9 cellular contexts compared by ENCODE assay signal in genomic region chr14:75653563-75653962, GRCh38. TPM values are rescaled to one million over a fixed set of nuclear protein-coding genes. Genes with fewer than 3 reads are reported as not detected.
DNase-seq lines count a peak whose midpoint lies in the region; ATAC-seq and TF ChIP-seq lines count a peak whose summit lies in the region.
"Had no signal": no experiment of that assay in that cellular context is flagged by ENCODE, and none has a peak within 500 bp of the region (broad histone marks: within the 10 kb centered on the region; RNA-seq: fewer than 3 reads in every experiment).

No MANE protein-coding gene starts in this region.

- TF ChIP-seq POLR2A in gastrocnemius medialis (IDR thresholded peaks at IDR 0.05) (no peak), upper lobe of left lung (IDR thresholded peaks at IDR 0.05) (no peak)

- H3K4me1 Mint-ChIP-seq in activated T-cell treated with anti-CD3 and anti-CD28 coated beads, Interleukin-2, amount 50 U/mL, for 72 hours (ENCODE audit: low read depth), result peaks cover 13% of the 10 kb centered on the region
- H3K4me1 Mint-ChIP-seq in activated T-cell treated with anti-CD3 and anti-CD28 coated beads, Interleukin-2, amount 50 U/mL, for 4 hours (ENCODE audit: low read depth), result peaks cover 3% of the 10 kb centered on the region
- H3K4me1 Mint-ChIP-seq in activated T-helper 17 cell treated with anti-CD3 and anti-CD28 coated beads, Interleukin-2, amount 50 U/mL, for 72 hours, result no peaks in the 10 kb centered on the region
- H3K4me1 Mint-ChIP-seq in dendritic cell treated with granulocyte-macrophage colony-stimulating factor and Interleukin-4, amounts not matched to agents 40 ng/mL and 50 ng/mL, for 4 days (ENCODE audit: low read depth), result peaks cover 19% of the 10 kb centered on the region

- DNase-seq in activated T-cell treated with anti-CD3 and anti-CD28 coated beads, Interleukin-2, amount 50 U/mL, for 72 hours, result no peak
- no peak for DNase-seq in activated T-cell treated with anti-CD3 and anti-CD28 coated beads, Interleukin-2, amount 50 U/mL, for 4 hours
- DNase-seq in gastrocnemius medialis, result no peak
- DNase-seq in upper lobe of left lung, result no peak

- H3K36me3 ChIP-seq in gastrocnemius medialis, result peaks cover 0 to 27% of the 10 kb centered on the region in 2 donors
- H3K36me3 ChIP-seq in upper lobe of left lung, result peaks cover 20 to 71% (median 55%) of the 10 kb centered on the region in 4 donors

- ATAC-seq in activated T-cell treated with anti-CD3 and anti-CD28 coated beads, Interleukin-2, amount 50 U/mL, for 72 hours (replicated peaks in 1 of 2), result peak in 1 of 2 donors; percentile 51
- no peak for ATAC-seq in activated T-cell treated with anti-CD3 and anti-CD28 coated beads, Interleukin-2, amount 50 U/mL, for 4 hours
- ATAC-seq in activated T-helper 17 cell treated with anti-CD3 and anti-CD28 coated beads, Interleukin-2, amount 50 U/mL, for 72 hours (replicated peaks), result peak; percentile 43
- no peak for ATAC-seq in gastrocnemius medialis
- ATAC-seq in GM19023 (IDR thresholded peaks at IDR 0.05; ENCODE audit: unreplicated experiment), result no peak
- no peak for ATAC-seq in upper lobe of left lung (ENCODE audit: low FRiP score in 2 of 2)

- no peaks in the 10 kb centered on the region for H3K9me3 Mint-ChIP-seq in activated T-cell treated with anti-CD3 and anti-CD28 coated beads, Interleukin-2, amount 50 U/mL, for 72 hours
- no peaks in the 10 kb centered on the region for H3K9me3 Mint-ChIP-seq in activated T-cell treated with anti-CD3 and anti-CD28 coated beads, Interleukin-2, amount 50 U/mL, for 4 hours
- no peaks in the 10 kb centered on the region for H3K9me3 Mint-ChIP-seq in activated T-helper 17 cell treated with anti-CD3 and anti-CD28 coated beads, Interleukin-2, amount 50 U/mL, for 72 hours
- H3K9me3 Mint-ChIP-seq in dendritic cell treated with granulocyte-macrophage colony-stimulating factor and Interleukin-4, amounts not matched to agents 40 ng/mL and 50 ng/mL, for 4 days, result no peaks in the 10 kb centered on the region
- H3K9me3 Mint-ChIP-seq: CD4-positive, alpha-beta memory T cell had no signal

- peaks cover 9% of the 10 kb centered on the region in 2 donors for H3K36me3 Mint-ChIP-seq in activated T-cell treated with anti-CD3 and anti-CD28 coated beads, Interleukin-2, amount 50 U/mL, for 72 hours (ENCODE audit: insufficient read depth in 2 of 2)
- H3K36me3 Mint-ChIP-seq in activated T-cell treated with anti-CD3 and anti-CD28 coated beads, Interleukin-2, amount 50 U/mL, for 4 hours (ENCODE audit: insufficient read depth), result peaks cover 37% of the 10 kb centered on the region
- H3K36me3 Mint-ChIP-seq in activated T-helper 17 cell treated with anti-CD3 and anti-CD28 coated beads, Interleukin-2, amount 50 U/mL, for 72 hours (ENCODE audit: low read depth), result peaks cover 93% of the 10 kb centered on the region
- peaks cover 73% of the 10 kb centered on the region for H3K36me3 Mint-ChIP-seq in dendritic cell treated with granulocyte-macrophage colony-stimulating factor and Interleukin-4, amounts not matched to agents 40 ng/mL and 50 ng/mL, for 4 days (ENCODE audit: low read depth)

- intact Hi-C loops in dendritic cell treated with granulocyte-macrophage colony-stimulating factor and Interleukin-4, amounts not matched to agents 40 ng/mL and 50 ng/mL, for 4 days (cut with micrococcal nuclease), result no loop called here
- intact Hi-C loops in gastrocnemius medialis (cut with DNase I; ENCODE audit: low total_unique reads), result no loop called here

- TF ChIP-seq CTCF in gastrocnemius medialis (IDR thresholded peaks at IDR 0.05 in 4 of 5, conservative IDR thresholded peaks at IDR 0.05 in 1 of 5) (no peak), upper lobe of left lung (IDR thresholded peaks at IDR 0.05) (no peak)

- in situ Hi-C loops in gastrocnemius medialis (cut with MboI; ENCODE audit: low sequenced_read_pairs in 4 of 4), result loop anchor here (5.0 kb wide), 1 partner anchor 76 kb away; the partner anchor contains the start of gene FLVCR2 (in 4 of the 4)

- TF ChIP-seq EP300 in upper lobe of left lung (IDR thresholded peaks at IDR 0.05), result no peak

- H3K4me3 ChIP-seq in gastrocnemius medialis, result no peak overlapping the region
- no peak overlapping the region for H3K4me3 ChIP-seq in upper lobe of left lung
- H3K4me3 ChIP-seq: GM23248 had no signal

- H3K4me1 ChIP-seq in gastrocnemius medialis (peaks cover 17 to 49% of the 10 kb centered on the region in 2 donors), upper lobe of left lung (peaks cover 0 to 11% (median 2%) of the 10 kb centered on the region in 4 donors)

- H3K27ac ChIP-seq in gastrocnemius medialis (peak overlapping the region in 3 of 4 donors; percentile 39 to 58 (median 49)), upper lobe of left lung (no peak overlapping the region)
- H3K27ac ChIP-seq: GM23248 had no signal

- H3K27me3 ChIP-seq in gastrocnemius medialis (no peaks in the 10 kb centered on the region), upper lobe of left lung (no peaks in the 10 kb centered on the region)

- WGBS in upper lobe of left lung, 2 donors, result 89 to 94% methylated on average over 1 of the region's 1 CpG

- peak overlapping the region; percentile 53 for H3K27ac Mint-ChIP-seq in activated T-cell treated with anti-CD3 and anti-CD28 coated beads, Interleukin-2, amount 50 U/mL, for 72 hours
- no peak overlapping the region for H3K27ac Mint-ChIP-seq in activated T-helper 17 cell treated with anti-CD3 and anti-CD28 coated beads, Interleukin-2, amount 50 U/mL, for 72 hours
- peak overlapping the region; percentile 52 for H3K27ac Mint-ChIP-seq in dendritic cell treated with granulocyte-macrophage colony-stimulating factor and Interleukin-4, amounts not matched to agents 40 ng/mL and 50 ng/mL, for 4 days

- no peaks in the 10 kb centered on the region for H3K27me3 Mint-ChIP-seq in activated T-cell treated with anti-CD3 and anti-CD28 coated beads, Interleukin-2, amount 50 U/mL, for 72 hours (ENCODE audit: low read depth)
- no peaks in the 10 kb centered on the region for H3K27me3 Mint-ChIP-seq in activated T-cell treated with anti-CD3 and anti-CD28 coated beads, Interleukin-2, amount 50 U/mL, for 4 hours (ENCODE audit: low read depth)
- no peaks in the 10 kb centered on the region for H3K27me3 Mint-ChIP-seq in activated T-helper 17 cell treated with anti-CD3 and anti-CD28 coated beads, Interleukin-2, amount 50 U/mL, for 72 hours
- H3K27me3 Mint-ChIP-seq in dendritic cell treated with granulocyte-macrophage colony-stimulating factor and Interleukin-4, amounts not matched to agents 40 ng/mL and 50 ng/mL, for 4 days, result no peaks in the 10 kb centered on the region
- H3K27me3 Mint-ChIP-seq: CD4-positive, alpha-beta memory T cell had no signal

- no peak overlapping the region for H3K4me3 Mint-ChIP-seq in activated T-cell treated with anti-CD3 and anti-CD28 coated beads, Interleukin-2, amount 50 U/mL, for 72 hours
- no peak overlapping the region for H3K4me3 Mint-ChIP-seq in activated T-cell treated with anti-CD3 and anti-CD28 coated beads, Interleukin-2, amount 50 U/mL, for 4 hours
- H3K4me3 Mint-ChIP-seq in activated T-helper 17 cell treated with anti-CD3 and anti-CD28 coated beads, Interleukin-2, amount 50 U/mL, for 72 hours, result no peak overlapping the region
- H3K4me3 Mint-ChIP-seq in dendritic cell treated with granulocyte-macrophage colony-stimulating factor and Interleukin-4, amounts not matched to agents 40 ng/mL and 50 ng/mL, for 4 days, result no peak overlapping the region
- H3K4me3 Mint-ChIP-seq: CD4-positive, alpha-beta memory T cell had no signal

- H3K9me3 ChIP-seq in gastrocnemius medialis, result no peaks in the 10 kb centered on the region
- H3K9me3 ChIP-seq in upper lobe of left lung, result no peaks in the 10 kb centered on the region

RNA-seq across cellular contexts. Expression of gene ERG28, which starts 7.1 kb away (rescaled TPM):
- total RNA-seq in activated T-cell treated with anti-CD3 and anti-CD28 coated beads, Interleukin-2, amount 50 U/mL, for 72 hours, result 10 to 100 TPM; 14.5 to 15.5 TPM
- 10 to 100 TPM; 14.9 to 16.8 (median 15.9) TPM for total RNA-seq in activated T-cell treated with anti-CD3 and anti-CD28 coated beads, Interleukin-2, amount 50 U/mL, for 4 hours
- total RNA-seq in activated T-helper 17 cell treated with anti-CD3 and anti-CD28 coated beads, Interleukin-2, amount 50 U/mL, for 72 hours, result 10 to 100 TPM; 19.4 to 21.2 TPM
- total RNA-seq in gastrocnemius medialis (1 to 10 TPM; 3.7 to 6.4 (median 4.7) TPM), upper lobe of left lung (10 to 100 TPM in 5 of 6 donors, 1 to 10 TPM in 1; 6.3 to 36.0 (median 17.3) TPM)

RNA-seq across cellular contexts. Expression of gene TTLL5, which starts 7.5 kb away (rescaled TPM):
- 10 to 100 TPM; 14.6 to 15.3 TPM for total RNA-seq in activated T-cell treated with anti-CD3 and anti-CD28 coated beads, Interleukin-2, amount 50 U/mL, for 72 hours
- total RNA-seq in activated T-cell treated with anti-CD3 and anti-CD28 coated beads, Interleukin-2, amount 50 U/mL, for 4 hours, result 10 to 100 TPM; 21.1 to 25.0 (median 21.1) TPM
- total RNA-seq in activated T-helper 17 cell treated with anti-CD3 and anti-CD28 coated beads, Interleukin-2, amount 50 U/mL, for 72 hours, result 10 to 100 TPM; 24.6 to 36.3 TPM
- 10 to 100 TPM in 3 of 4 donors, 1 to 10 TPM in 1; 9.1 to 36.0 (median 16.4) TPM for total RNA-seq in gastrocnemius medialis
- total RNA-seq in upper lobe of left lung, result 10 to 100 TPM; 24.5 to 85.9 (median 33.5) TPM

Comparison
In these comparisons a context has a peak if more than half of its experiments do, and no peak if none do; other contexts are left out.
1. H3K27ac ChIP-seq: peak in gastrocnemius medialis (3 of 4); none in upper lobe of left lung (0 of 4).